ENCODE assay signal across 8 cellular contexts in the genomic region with DNA sequence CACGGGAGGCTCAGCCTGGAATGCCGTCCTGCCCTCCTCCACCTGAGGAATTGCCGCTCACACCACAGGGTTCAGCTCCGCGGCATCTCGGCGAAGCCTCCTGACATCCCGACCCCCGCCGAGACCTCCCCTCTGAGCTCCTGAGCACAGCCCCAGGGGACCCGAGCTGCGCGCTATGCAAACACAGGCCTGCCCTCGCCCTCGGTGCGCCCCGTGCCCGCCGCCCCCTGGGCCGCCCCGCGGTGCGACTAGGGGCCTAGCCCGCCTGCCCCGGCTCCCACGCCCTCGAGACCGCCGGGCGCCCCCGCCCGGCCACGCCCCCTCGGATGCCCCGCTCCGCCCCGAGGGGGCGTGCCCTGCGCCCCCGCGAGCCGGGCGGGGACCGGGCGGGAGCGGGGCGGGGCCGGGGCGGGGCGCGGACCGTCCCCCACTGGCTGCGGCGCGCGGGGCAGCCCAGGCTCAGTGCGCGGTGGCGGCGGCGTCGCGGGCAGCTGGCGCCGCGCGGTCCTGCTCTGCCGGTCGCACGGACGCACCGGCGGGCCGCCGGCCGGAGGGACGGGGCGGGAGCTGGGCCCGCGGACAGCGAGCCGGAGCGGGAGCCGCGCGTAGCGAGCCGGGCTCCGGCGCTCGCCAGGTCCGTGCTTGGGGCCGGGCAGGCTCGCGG. TPM values are rescaled to one million over a fixed set of nuclear protein-coding genes. Genes with fewer than 3 reads are reported as not detected.
DNase-seq lines count a peak whose midpoint lies in the region; ATAC-seq and TF ChIP-seq lines count a peak whose summit lies in the region.

TSS of gene FGFR3 (plus strand) at position 462 of the 664 bp plus-strand sequence. CDS start 642 bp downstream, outside the sequence.

- H3K27me3 ChIP-seq in KMS-11 (ENCODE audit: insufficient read depth, low read depth) (peaks cover 3% of the 10 kb centered on the region), upper lobe of right lung (peaks cover 28% of the 10 kb centered on the region)
- H3K27me3 ChIP-seq in naive thymus-derived CD4-positive, alpha-beta T cell (ENCODE audit: control insufficient read depth in 2 of 2, insufficient read depth in 2 of 2, low read length in 2 of 2) = peaks cover 0 to 12% of the 10 kb centered on the region in 2 donors

- ATAC-seq in naive thymus-derived CD4-positive, alpha-beta T cell = peak; percentile 90
- ATAC-seq in upper lobe of right lung (peak; percentile 83), GM21717 (IDR thresholded peaks at IDR 0.05; ENCODE audit: unreplicated experiment) (no peak)

- H3K4me3 Mint-ChIP-seq in activated CD4-positive, alpha-beta memory T cell treated with anti-CD3 and anti-CD28 coated beads for 36 hours = no peak within 1 kb of the TSS
- H3K4me3 Mint-ChIP-seq in naive thymus-derived CD4-positive, alpha-beta T cell = peak within 1 kb of the TSS in 8 of 10 donors; percentile 34 to 72 (median 46)

- H4K20me1 ChIP-seq in KMS-11 (ENCODE audit: insufficient read depth) = no peaks in the 10 kb centered on the region

- no peaks in the 10 kb centered on the region for H3K9me3 ChIP-seq in naive thymus-derived CD4-positive, alpha-beta T cell (ENCODE audit: control insufficient read depth in 2 of 3, low read length in 3 of 3)
- H3K9me3 ChIP-seq in upper lobe of right lung = no peaks in the 10 kb centered on the region

- intact Hi-C loops in activated CD4-positive, alpha-beta memory T cell treated with anti-CD3 and anti-CD28 coated beads for 36 hours (cut with micrococcal nuclease) = loop anchor here (5.0 kb wide), 1 partner anchor 46 kb away; no protein-coding TSS in a partner anchor
- intact Hi-C loops in naive thymus-derived CD4-positive, alpha-beta T cell (cut with micrococcal nuclease) = loop anchor here in 1 of 2 donors (2.0 to 5.0 kb wide), 2 partner anchors 26 to 1279 kb away; partner anchors contain the start of genes HTT and HTT-AS
- intact Hi-C loops in upper lobe of right lung (cut with DNase I) = no loop called here

- peaks cover 3% of the 10 kb centered on the region; the same call in 1 of the 2 replicates for H3K36me3 ChIP-seq in KMS-11 (ENCODE audit: insufficient read depth)
- H3K36me3 ChIP-seq in naive thymus-derived CD4-positive, alpha-beta T cell (ENCODE audit: control insufficient read depth in 2 of 3, insufficient read depth in 3 of 3, low read length in 3 of 3) = no peaks in the 10 kb centered on the region
- no peaks in the 10 kb centered on the region for H3K36me3 ChIP-seq in upper lobe of right lung

- H3K79me2 ChIP-seq in KMS-11 (ENCODE audit: insufficient read depth, low read depth) = peaks cover 26% of the 10 kb centered on the region; the same call in 1 of the 2 replicates

- H3K36me3 Mint-ChIP-seq in activated CD4-positive, alpha-beta memory T cell treated with anti-CD3 and anti-CD28 coated beads for 36 hours = no peaks in the 10 kb centered on the region
- no peaks in the 10 kb centered on the region for H3K36me3 Mint-ChIP-seq in naive thymus-derived CD4-positive, alpha-beta T cell

- TF ChIP-seq CTCF in KMS-11 (conservative IDR thresholded peaks at IDR 0.05; ENCODE audit: low read depth, low read length) = no peak
- TF ChIP-seq CTCF in epithelial cell of proximal tubule (conservative IDR thresholded peaks at IDR 0.05; ENCODE audit: low read depth, low read length) = no peak
- no peak for TF ChIP-seq CTCF in upper lobe of right lung (IDR thresholded peaks at IDR 0.05)

- peak; percentile 53 for DNase-seq in stimulated activated CD4-positive, alpha-beta T cell treated with anti-CD3 and anti-CD28 coated beads, Interleukin-12 subunit alpha, Interleukin-12 subunit beta, amount 100 ng/mL, for 4 hours
- DNase-seq in stimulated activated CD4-positive, alpha-beta T cell treated with anti-CD3 and anti-CD28 coated beads, Interleukin-1b, Interleukin-23, amount 100 ng/mL, for 48 hours = no peak
- peak; percentile 35 for DNase-seq in activated CD4-positive, alpha-beta memory T cell treated with anti-CD3 and anti-CD28 coated beads for 36 hours
- DNase-seq in epithelial cell of proximal tubule (ENCODE audit: low read depth) (no peak), upper lobe of right lung (peak; percentile 75)
- peak in 3 of 9 donors; percentile 16 to 71 (median 31) for DNase-seq in naive thymus-derived CD4-positive, alpha-beta T cell

- H2AFZ ChIP-seq in KMS-11 (ENCODE audit: low read depth) = no peak within 1 kb of the TSS

- H3K4me2 ChIP-seq in KMS-11 = no peak within 1 kb of the TSS; the same call in 1 of the 2 replicates

- H3K27ac ChIP-seq in KMS-11 = peak within 1 kb of the TSS; percentile 98
- no peak within 1 kb of the TSS for H3K27ac ChIP-seq in naive thymus-derived CD4-positive, alpha-beta T cell (ENCODE audit: low read depth, low read length)
- peak within 1 kb of the TSS; percentile 36 for H3K27ac ChIP-seq in upper lobe of right lung

- H3K4me1 ChIP-seq in KMS-11 (ENCODE audit: low read depth, poor library complexity, severe bottlenecking) = peaks cover 9% of the 10 kb centered on the region
- peaks cover 0 to 5% of the 10 kb centered on the region in 2 donors for H3K4me1 ChIP-seq in naive thymus-derived CD4-positive, alpha-beta T cell (ENCODE audit: control insufficient read depth in 2 of 2, insufficient read depth in 2 of 2, low read length in 2 of 2)
- peaks cover 18% of the 10 kb centered on the region for H3K4me1 ChIP-seq in upper lobe of right lung

- peak within 1 kb of the TSS; percentile 96 for H3K9ac ChIP-seq in KMS-11

- POLR2A ChIA-PET in activated CD4-positive, alpha-beta memory T cell treated with anti-CD3 and anti-CD28 coated beads for 36 hours (lab: Charles Lee) = no interaction called here
- POLR2A ChIA-PET in naive thymus-derived CD4-positive, alpha-beta T cell (lab: Charles Lee) = no interaction called here

- H3K27ac Mint-ChIP-seq in activated CD4-positive, alpha-beta memory T cell treated with anti-CD3 and anti-CD28 coated beads for 36 hours = no peak within 1 kb of the TSS
- peak within 1 kb of the TSS in 1 of 9 donors; percentile 56 for H3K27ac Mint-ChIP-seq in naive thymus-derived CD4-positive, alpha-beta T cell

- H3K4me1 Mint-ChIP-seq in activated CD4-positive, alpha-beta memory T cell treated with anti-CD3 and anti-CD28 coated beads for 36 hours (ENCODE audit: low read depth) = no peaks in the 10 kb centered on the region
- peaks cover 0 to 1% (median 0%) of the 10 kb centered on the region in 7 donors for H3K4me1 Mint-ChIP-seq in naive thymus-derived CD4-positive, alpha-beta T cell

- H3K4me3 ChIP-seq in KMS-11 (IDR thresholded peaks at IDR 0.05; ENCODE audit: insufficient read depth, low read depth, low read length) = no peak within 1 kb of the TSS
- H3K4me3 ChIP-seq in epithelial cell of proximal tubule (ENCODE audit: low read depth, low read length) = peak within 1 kb of the TSS; percentile 49
- no peak within 1 kb of the TSS for H3K4me3 ChIP-seq in naive thymus-derived CD4-positive, alpha-beta T cell (ENCODE audit: low read length)
- peak within 1 kb of the TSS; percentile 57 for H3K4me3 ChIP-seq in upper lobe of right lung

- CTCF ChIA-PET in activated CD4-positive, alpha-beta memory T cell treated with anti-CD3 and anti-CD28 coated beads for 36 hours (lab: Charles Lee) = interaction anchor here (1.3 to 2.5 kb wide), 3 partner anchors 9 to 44 kb away, joined by 3 to 9 read pairs (median 3); no protein-coding TSS in a partner anchor
- CTCF ChIA-PET in naive thymus-derived CD4-positive, alpha-beta T cell (lab: Charles Lee) = no interaction called here

- no peaks in the 10 kb centered on the region for H3K9me3 Mint-ChIP-seq in activated CD4-positive, alpha-beta memory T cell treated with anti-CD3 and anti-CD28 coated beads for 36 hours
- H3K9me3 Mint-ChIP-seq in naive thymus-derived CD4-positive, alpha-beta T cell = no peaks in the 10 kb centered on the region

- peaks cover 13% of the 10 kb centered on the region for H3K27me3 Mint-ChIP-seq in activated CD4-positive, alpha-beta memory T cell treated with anti-CD3 and anti-CD28 coated beads for 36 hours
- H3K27me3 Mint-ChIP-seq in naive thymus-derived CD4-positive, alpha-beta T cell = peaks cover 9 to 28% (median 11%) of the 10 kb centered on the region in 5 donors

RNA-seq across cellular contexts. Expression of gene FGFR3, which starts in this region (rescaled TPM):
- under 1 TPM; 0.21 to 0.27 TPM for total RNA-seq in activated CD4-positive, alpha-beta memory T cell treated with anti-CD3 and anti-CD28 coated beads for 36 hours
- total RNA-seq in epithelial cell of proximal tubule = 1.0 and 8.1 TPM in 2 replicates
- 1 to 10 TPM in 1 of 5 experiments, not detected in 4; 1.0 TPM for total RNA-seq in naive thymus-derived CD4-positive, alpha-beta T cell
- not detected for polyA plus RNA-seq in naive thymus-derived CD4-positive, alpha-beta T cell
- total RNA-seq in upper lobe of right lung = 32.1 TPM

Comparison
In these comparisons a context has a peak if more than half of its experiments do, and no peak if none do; other contexts are left out.
1. DNase-seq: peak in stimulated activated CD4-positive, alpha-beta T cell treated with anti-CD3 and anti-CD28 coated beads, Interleukin-12 subunit alpha, Interleukin-12 subunit beta, amount 100 ng/mL, for 4 hours (single experiment) and upper lobe of right lung (single experiment); none in stimulated activated CD4-positive, alpha-beta T cell treated with anti-CD3 and anti-CD28 coated beads, Interleukin-1b, Interleukin-23, amount 100 ng/mL, for 48 hours (single experiment) and epithelial cell of proximal tubule (single experiment).
2. Peak in DNase-seq in activated CD4-positive, alpha-beta memory T cell treated with anti-CD3 and anti-CD28 coated beads for 36 hours; RNA of the gene not detected or under 1 TPM.
3. H3K4me3 ChIP-seq: peak in epithelial cell of proximal tubule (single experiment) and upper lobe of right lung (single experiment); none in KMS-11 (single experiment) and naive thymus-derived CD4-positive, alpha-beta T cell (single experiment).